In genomic region chr11:26276798-26277424, GRCh38 we compare ENCODE assay signal across 1 cellular context.
TF ChIP-seq lines count a peak whose summit lies in the region.

No MANE protein-coding gene starts in this region.

TF ChIP-seq in IMR-90, 13 proteins besides CTCF, POLR2A, EP300 and RAD21 (continued from another document):
- no peak for TF ChIP-seq MXI1 (IDR thresholded peaks at IDR 0.05; ENCODE audit: borderline replicate concordance, low read depth, low read length)
